In genomic region chr3:12194209-12194608, GRCh38 we compare ENCODE assay signal across 8 cellular contexts. TPM values are rescaled to one million over a fixed set of nuclear protein-coding genes. Genes with fewer than 3 reads are reported as not detected.
DNase-seq lines count a peak whose midpoint lies in the region; ATAC-seq, FAIRE-seq and TF ChIP-seq lines count a peak whose summit lies in the region.

No MANE protein-coding gene starts in this region.

- no peaks in the 10 kb centered on the region for H3K27me3 ChIP-seq in spleen (replicated peaks in 1 of 7)

- intact Hi-C loops in spleen (cut with DNase I; ENCODE audit: low total_unique reads), result no loop called here

- ATAC-seq in esophagus mucosa, result peak; percentile 25

- H3K27ac Mint-ChIP-seq in progenitor cell of endocrine pancreas, result no peak overlapping the region

- H3K4me3 Mint-ChIP-seq in progenitor cell of endocrine pancreas (ENCODE audit: low read depth), result no peak overlapping the region

- 26 to 50% (median 30%) methylated on average over 3 of the region's 3 CpGs for WGBS in spleen, 5 donors

- TF ChIP-seq CTCF in spleen (IDR thresholded peaks at IDR 0.05 in 8 of 11, conservative IDR thresholded peaks at IDR 0.05 in 3 of 11) (no peak), progenitor cell of endocrine pancreas (IDR thresholded peaks at IDR 0.05; ENCODE audit: unreplicated experiment) (no peak)

- H3K9me3 Mint-ChIP-seq in progenitor cell of endocrine pancreas (ENCODE audit: low read depth), result no peaks in the 10 kb centered on the region

- no peaks in the 10 kb centered on the region for H3K9me3 ChIP-seq in spleen

- H3K27me3 Mint-ChIP-seq in progenitor cell of endocrine pancreas, result no peaks in the 10 kb centered on the region

- DNase-seq in GM04504 (ENCODE audit: low read depth), result peak; percentile 67
- DNase-seq in H54 (ENCODE audit: insufficient read length, low spot score), result no peak
- peak; percentile 65 for DNase-seq in RCC 7860 (ENCODE audit: low spot score)
- no peak for DNase-seq in spleen
- DNase-seq in DMS153 treated with DMSO at 0.1 percent for 48 hours (lab: John Stamatoyannopoulos, UW; ENCODE audit: unreplicated experiment), result no peak
- no peak for DNase-seq in 8988T
- no peak for DNase-seq in progenitor cell of endocrine pancreas (ENCODE audit: low spot score, unreplicated experiment)

- peaks cover 0 to 54% (median 6%) of the 10 kb centered on the region in 6 donors for H3K4me1 ChIP-seq in spleen

- no peaks in the 10 kb centered on the region for H3K36me3 Mint-ChIP-seq in progenitor cell of endocrine pancreas (ENCODE audit: insufficient read depth)

- no peaks in the 10 kb centered on the region for H3K4me1 Mint-ChIP-seq in progenitor cell of endocrine pancreas (ENCODE audit: low read depth)

- peak overlapping the region in 7 of 8 donors; percentile 26 to 96 (median 77) for H3K27ac ChIP-seq in spleen

- H3K4me3 ChIP-seq in spleen, result no peak overlapping the region

- H3K36me3 ChIP-seq in spleen, result no peaks in the 10 kb centered on the region

- FAIRE-seq in H54 (lab: Jason Lieb, UNC) (peak; percentile 41), RCC 7860 (lab: Jason Lieb, UNC) (peak; percentile 65)

- TF ChIP-seq POLR2A in H54 (IDR thresholded peaks at IDR 0.05; ENCODE audit: low read depth, low read length), result no peak
- no peak for TF ChIP-seq POLR2A in spleen (IDR thresholded peaks at IDR 0.05)

RNA-seq across cellular contexts. Expression of gene TIMP4, which starts 35.5 kb away (rescaled TPM):
- total RNA-seq in esophagus mucosa, result 1.2 TPM
- total RNA-seq in spleen, result 10 to 100 TPM in 1 of 7 donors, 1 to 10 TPM in 4, under 1 TPM in 2; 0.37 to 10.8 (median 2.5) TPM
- 1 to 10 TPM in 2 of 3 donors, under 1 TPM in 1; 0.43 to 2.4 (median 1.9) TPM for polyA plus RNA-seq in spleen
- total RNA-seq in progenitor cell of endocrine pancreas, result not detected in 2 replicates

Comparison
In these comparisons a context has a peak if more than half of its experiments do, and no peak if none do; other contexts are left out.
1. DNase-seq: peak in GM04504 (single experiment) and RCC 7860 (single experiment); none in H54 (single experiment), spleen (single experiment), DMS153 treated with DMSO at 0.1 percent for 48 hours (single experiment), 8988T (single experiment) and progenitor cell of endocrine pancreas (single experiment).